In the genomic region with DNA sequence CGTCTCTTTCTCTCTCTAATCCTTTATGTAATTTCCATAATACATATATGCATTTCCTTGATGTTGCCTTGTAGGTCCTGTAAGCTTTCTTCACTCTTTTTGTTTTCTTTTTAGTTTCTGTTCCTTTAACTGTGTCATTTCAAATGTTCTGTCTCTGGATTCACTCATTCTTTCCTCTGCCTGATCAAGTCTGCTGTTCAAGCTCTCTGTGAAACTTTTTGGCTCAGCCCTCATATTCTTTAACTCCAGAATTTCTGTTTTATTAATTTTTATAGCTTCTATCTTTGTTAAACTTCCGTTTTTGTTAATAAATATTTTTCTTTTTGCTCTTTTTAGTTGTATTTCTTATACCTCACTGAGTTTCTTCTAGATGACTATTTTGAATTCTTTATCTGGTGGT, we compare ENCODE assay signal across 7 cellular contexts.
"Had no signal": no experiment of that assay in that cellular context is flagged by ENCODE, and none has a peak within 500 bp of the region (broad histone marks: within the 10 kb centered on the region; RNA-seq: fewer than 3 reads in every experiment).

No MANE protein-coding gene starts in this region.

- DNase-seq: IMR-90, KBM-7, KG1 had no signal

- FAIRE-seq: HTR-8/SVneo, K562 had no signal

- H3K27ac ChIP-seq: HL-60, KMS-11 had no signal

- H3K9ac ChIP-seq: KMS-11 had no signal

- H3K4me2 ChIP-seq: KMS-11 had no signal

- ATAC-seq: K562 had no signal

- H3K4me3 ChIP-seq: K562 had no signal
